ENCODE assay signal across 31 cellular contexts in genomic region chr12:121011820-121012219, GRCh38. TPM values are rescaled to one million over a fixed set of nuclear protein-coding genes. Genes with fewer than 3 reads are reported as not detected.
"Had no signal": no experiment of that assay in that cellular context is flagged by ENCODE, and none has a peak within 500 bp of the region (broad histone marks: within the 10 kb centered on the region; RNA-seq: fewer than 3 reads in every experiment).

No MANE protein-coding gene starts in this region.

- H3K27ac ChIP-seq: Peyer's patch, SJSA1 had no signal

- H3K4me3 Mint-ChIP-seq: activated CD4-positive, alpha-beta memory T cell treated with anti-CD3 and anti-CD28 coated beads for 36 hours; T-helper 1 cell treated with Interleukin-12 subunit alpha and Interleukin-12 subunit beta and Interleukin-4 antibody, amounts not matched to agents 30 μg/mL and 1 μg/mL, for 36 hours; T-helper 2 cell treated with Interferon-gamma antibody and Interleukin-4, amounts not matched to agents 5 μg/mL and 100 μg/mL, for 36 hours had no signal

- ATAC-seq: PC-3 had no signal

- H3K9me3 ChIP-seq: MG63, Peyer's patch, SJSA1, SK-N-SH had no signal

- H3K4me3 ChIP-seq: MG63, Peyer's patch, SJSA1 had no signal

- H3K4me2 ChIP-seq: SK-N-SH had no signal

- H3K9me3 Mint-ChIP-seq: activated CD4-positive, alpha-beta memory T cell treated with anti-CD3 and anti-CD28 coated beads for 36 hours; brain; T-helper 1 cell treated with Interleukin-12 subunit alpha and Interleukin-12 subunit beta and Interleukin-4 antibody, amounts not matched to agents 30 μg/mL and 1 μg/mL, for 36 hours; T-helper 2 cell treated with Interferon-gamma antibody and Interleukin-4, amounts not matched to agents 5 μg/mL and 100 μg/mL, for 36 hours had no signal

- DNase-seq: activated CD4-positive, alpha-beta memory T cell treated with anti-CD3 and anti-CD28 coated beads for 36 hours; activated CD4-positive, alpha-beta T cell treated with anti-CD3 and anti-CD28 coated beads, Interleukin-2, amount 50 U/mL, for 1 hour; activated CD8-positive, alpha-beta memory T cell treated with anti-CD3 and anti-CD28 coated beads, Interleukin-2, amount 50 U/mL, for 4 hours; activated effector memory CD4-positive, alpha-beta T cell treated with anti-CD3 and anti-CD28 coated beads, Interleukin-2, amount 50 U/mL, for 16 hours; activated naive CD4-positive, alpha-beta T cell; activated naive CD4-positive, alpha-beta T cell treated with anti-CD3 and anti-CD28 coated beads, Interleukin-2, amount 50 U/mL, for 16 hours; anterior cingulate cortex; caudate nucleus; IMR-90; Karpas-422; KBM-7; MG63; NCI-H1048; NCI-H1105 treated with DMSO at 0.1 percent for 48 hours; NCI-H1436 treated with DMSO at 0.1 percent for 48 hours; NCI-H1694 treated with DMSO at 0.1 percent for 48 hours; NCI-H2029; NCI-H510A; NCI-H526; NCI-H748 treated with DMSO at 0.1 percent for 48 hours; NK-92 treated with Interleukin-12 subunit alpha and Interleukin-12 subunit beta, amount 100 ng/mL, for 24 hours; PC-3; Peyer's patch; RPMI8226; SHP77 treated with DMSO at 0.1 percent for 48 hours; SK-N-SH had no signal

- H3K27me3 Mint-ChIP-seq: activated CD4-positive, alpha-beta memory T cell treated with anti-CD3 and anti-CD28 coated beads for 36 hours; brain had no signal

- H3K27ac Mint-ChIP-seq: activated CD4-positive, alpha-beta memory T cell treated with anti-CD3 and anti-CD28 coated beads for 36 hours; brain; T-helper 1 cell treated with Interleukin-12 subunit alpha and Interleukin-12 subunit beta and Interleukin-4 antibody, amounts not matched to agents 30 μg/mL and 1 μg/mL, for 36 hours; T-helper 2 cell treated with Interferon-gamma antibody and Interleukin-4, amounts not matched to agents 5 μg/mL and 100 μg/mL, for 36 hours had no signal

- H3K9ac ChIP-seq: SK-N-SH had no signal

- H3K27me3 ChIP-seq: MG63, Peyer's patch, SJSA1 had no signal

RNA-seq across cellular contexts. Expression of gene OASL, which starts 27.2 kb away (rescaled TPM):
- total RNA-seq: SJSA1 had no signal

RNA-seq across cellular contexts. Expression of gene HNF1A, which starts 33.5 kb away (rescaled TPM):
- total RNA-seq: activated CD4-positive, alpha-beta memory T cell treated with anti-CD3 and anti-CD28 coated beads for 36 hours; bronchial epithelial cell; PC-3; SJSA1 had no signal
- polyA plus RNA-seq: IMR-90, SK-N-SH had no signal
